In genomic region chr11:65873280-65874156, GRCh38 we compare ENCODE assay signal across 8 cellular contexts. TPM values are rescaled to one million over a fixed set of nuclear protein-coding genes. Genes with fewer than 3 reads are reported as not detected.
DNase-seq lines count a peak whose midpoint lies in the region; ATAC-seq and TF ChIP-seq lines count a peak whose summit lies in the region.

No MANE protein-coding gene starts in this region.

- H3K4me1 ChIP-seq in SK-N-SH (ENCODE audit: control insufficient read depth in 1 of 2, insufficient read depth in 2 of 2, low read depth in 1 of 2, low read length in 1 of 2) (peaks cover 19 to 23% of the 10 kb centered on the region in 2 experiments; a peak in 3 of 4 replicates), osteoblast (ENCODE audit: insufficient read depth, low read length) (peaks cover 20% of the 10 kb centered on the region), thymus (ENCODE audit: control insufficient read depth, insufficient read depth, low read length) (peaks cover 10% of the 10 kb centered on the region)

- H3K4me3 Mint-ChIP-seq in activated naive CD4-positive, alpha-beta T cell treated with anti-CD3 and anti-CD28 coated beads, Interleukin-2, amount 50 U/mL, for 24 hours: peak overlapping the region; percentile 92

- H3K27ac Mint-ChIP-seq in activated naive CD4-positive, alpha-beta T cell treated with anti-CD3 and anti-CD28 coated beads, Interleukin-2, amount 50 U/mL, for 24 hours: peak overlapping the region; percentile 91

- no peaks in the 10 kb centered on the region for H4K20me1 ChIP-seq in SK-N-SH (ENCODE audit: insufficient read depth)
- H4K20me1 ChIP-seq in osteoblast (ENCODE audit: insufficient read depth, low read length): peaks cover 11% of the 10 kb centered on the region

- H2AFZ ChIP-seq in SK-N-SH (ENCODE audit: low read depth) (peak overlapping the region; percentile 77; the same call in 1 of the 2 replicates), osteoblast (ENCODE audit: low read length) (peak overlapping the region; percentile 72)

- H3K9me3 ChIP-seq in SK-N-SH: no peaks in the 10 kb centered on the region
- H3K9me3 ChIP-seq in osteoblast (ENCODE audit: low read depth, low read length): no peaks in the 10 kb centered on the region
- no peaks in the 10 kb centered on the region for H3K9me3 ChIP-seq in thymus (ENCODE audit: control insufficient read depth)

- TF ChIP-seq CTCF in GM06990 (IDR thresholded peaks at IDR 0.05; ENCODE audit: insufficient read depth, low read length, poor library complexity, severe bottlenecking) (no peak), SK-N-SH (IDR thresholded peaks at IDR 0.05) (no peak), osteoblast (IDR thresholded peaks at IDR 0.05; ENCODE audit: extremely low read depth, low read depth, low read length) (no peak)

- TF ChIP-seq RAD21 in SK-N-SH (IDR thresholded peaks at IDR 0.05; ENCODE audit: low read length): no peak

- peaks cover 23% of the 10 kb centered on the region for H3K4me1 Mint-ChIP-seq in activated naive CD4-positive, alpha-beta T cell treated with anti-CD3 and anti-CD28 coated beads, Interleukin-2, amount 50 U/mL, for 24 hours

- H3K27me3 Mint-ChIP-seq in activated naive CD4-positive, alpha-beta T cell treated with anti-CD3 and anti-CD28 coated beads, Interleukin-2, amount 50 U/mL, for 24 hours: no peaks in the 10 kb centered on the region

- H3K36me3 Mint-ChIP-seq in activated naive CD4-positive, alpha-beta T cell treated with anti-CD3 and anti-CD28 coated beads, Interleukin-2, amount 50 U/mL, for 24 hours: no peaks in the 10 kb centered on the region

- peaks cover 29% of the 10 kb centered on the region for H3K79me2 ChIP-seq in SK-N-SH (ENCODE audit: insufficient read depth)
- H3K79me2 ChIP-seq in osteoblast (ENCODE audit: insufficient read depth, low read length): peaks cover 37% of the 10 kb centered on the region

- POLR2A ChIA-PET in SK-N-SH (lab: Yijun Ruan, JAX): interaction anchor here (0.5 to 1.2 kb wide), 5 partner anchors 8 to 17 kb away, joined by 3 to 7 read pairs (median 3); partner anchors contain the start of genes CCDC85B and FIBP

- peak overlapping the region; percentile 77 to 93 for H3K27ac ChIP-seq in SK-N-SH (ENCODE audit: low read depth in 2 of 2, low read length in 1 of 2)
- peak overlapping the region; percentile 80 for H3K27ac ChIP-seq in osteoblast (ENCODE audit: low read depth, low read length)
- peak overlapping the region; percentile 61 for H3K27ac ChIP-seq in thymus (ENCODE audit: low read depth)

- H3K9ac ChIP-seq in SK-N-SH: peak overlapping the region; percentile 70

- DNase-seq in GM06990 (ENCODE audit: extremely low read depth, insufficient read length) (peak; percentile 92), NCI-H1092 treated with DMSO at 0.1 percent for 48 hours (lab: John Stamatoyannopoulos, UW) (peak; percentile 82), SK-N-SH (peak; percentile 98), globus pallidus (ENCODE audit: low spot score) (peak; percentile 90), osteoblast (ENCODE audit: insufficient read length, low spot score, missing footprints) (peak; percentile 99)

- H3K36me3 ChIP-seq in GM06990 (ENCODE audit: control insufficient read depth, insufficient read depth, low read length): no peaks in the 10 kb centered on the region
- peaks cover 16 to 24% of the 10 kb centered on the region in 2 experiments for H3K36me3 ChIP-seq in SK-N-SH (replicated peaks in 1 of 2; ENCODE audit: control insufficient read depth in 1 of 2, insufficient read depth in 2 of 2, low read length in 1 of 2)
- H3K36me3 ChIP-seq in osteoblast (ENCODE audit: insufficient read depth, low read length): peaks cover 27% of the 10 kb centered on the region
- H3K36me3 ChIP-seq in thymus (ENCODE audit: control insufficient read depth, insufficient read depth): no peaks in the 10 kb centered on the region

- H3K4me3 ChIP-seq in GM06990 (replicated peaks; ENCODE audit: low read depth, low read length) (peak overlapping the region; percentile 64), SK-N-SH (ENCODE audit: low read depth in 2 of 2, low read length in 1 of 2) (peak overlapping the region; percentile 54 to 73), osteoblast (ENCODE audit: insufficient read depth, low read length) (peak overlapping the region; percentile 81), thymus (ENCODE audit: low read length) (peak overlapping the region; percentile 62)

- CTCF ChIA-PET in SK-N-SH (lab: Yijun Ruan, JAX): interaction anchor here (0.6 to 18.4 kb wide), 4 partner anchors 12 to 457 kb away, joined by 3 to 374 read pairs (median 46); partner anchors contain the start of genes CCDC85B, CTSW, FIBP and MUS81

- H3K4me2 ChIP-seq in SK-N-SH (peak overlapping the region; percentile 97), osteoblast (ENCODE audit: insufficient read depth, low read length) (peak overlapping the region; percentile 94)

- H3K27me3 ChIP-seq in GM06990 (replicated peaks; ENCODE audit: control insufficient read depth, insufficient read depth, low read length) (no peaks in the 10 kb centered on the region), SK-N-SH (ENCODE audit: insufficient read depth) (no peaks in the 10 kb centered on the region), osteoblast (ENCODE audit: insufficient read depth, low read length) (no peaks in the 10 kb centered on the region), thymus (ENCODE audit: control insufficient read depth, insufficient read depth) (peaks cover 11% of the 10 kb centered on the region)

- TF ChIP-seq EP300 in SK-N-SH (IDR thresholded peaks at IDR 0.05; ENCODE audit: borderline replicate concordance in 1 of 2, low read depth in 1 of 2, low read length in 1 of 2): no peak

- H3K9me2 ChIP-seq in SK-N-SH: no peaks in the 10 kb centered on the region

- H3F3A ChIP-seq in SK-N-SH (replicated peaks; ENCODE audit: insufficient read depth): peaks cover 29% of the 10 kb centered on the region

- ATAC-seq in HG02588 (IDR thresholded peaks at IDR 0.05; ENCODE audit: unreplicated experiment): peak; percentile 80

- 25% methylated on average over 21 of the region's 55 CpGs for WGBS in SK-N-SH (ENCODE audit: low lambda C conversion rate)
- WGBS in thymus: 9% methylated on average over 55 of the region's 55 CpGs

- no peaks in the 10 kb centered on the region for H3K9me3 Mint-ChIP-seq in activated naive CD4-positive, alpha-beta T cell treated with anti-CD3 and anti-CD28 coated beads, Interleukin-2, amount 50 U/mL, for 24 hours

TF ChIP-seq in SK-N-SH, 30 proteins besides CTCF, POLR2A, EP300 and RAD21 (continues in another document):
- TF ChIP-seq GABPA (IDR thresholded peaks at IDR 0.05; ENCODE audit: low read depth) (peak; percentile 64), GATA2 (CRISPR knock-in tag; IDR thresholded peaks at IDR 0.05) (no peak), FOXJ3 (CRISPR knock-in tag; IDR thresholded peaks at IDR 0.05) (no peak), RXRA (IDR thresholded peaks at IDR 0.05; ENCODE audit: borderline replicate concordance, low read depth) (peak; percentile 44; the same call in 1 of the 2 replicates), FOSL2 (IDR thresholded peaks at IDR 0.05; ENCODE audit: borderline replicate concordance, low read depth) (no peak), NRF1 (IDR thresholded peaks at IDR 0.05; ENCODE audit: low read depth, low read length) (no peak), TCF12 (IDR thresholded peaks at IDR 0.05) (no peak), POLR2AphosphoS5 (IDR thresholded peaks at IDR 0.05; ENCODE audit: low read depth, low read length) (peak; percentile 75), JUND (IDR thresholded peaks at IDR 0.05) (no peak), PBX3 (IDR thresholded peaks at IDR 0.05) (peak; percentile 26; the same call in 1 of the 2 replicates), CHD2 (IDR thresholded peaks at IDR 0.05; ENCODE audit: low read length, partially characterized antibody) (peak; percentile 59)

RNA-seq across cellular contexts. Expression of gene EFEMP2, which starts 0.9 kb away (rescaled TPM):
- polyA plus RNA-seq in SK-N-SH (2012; rRNA removed): 194 and 203 TPM in 2 replicates
- polyA plus RNA-seq in SK-N-SH (2012; cell fraction: cytosol; rRNA removed): 81.0 and 118 TPM in 2 replicates
- 444 and 585 TPM in 2 replicates for polyA plus RNA-seq in SK-N-SH (2012; cell fraction: nucleus; rRNA removed)
- 81.6 and 94.8 TPM in 2 replicates for total RNA-seq in osteoblast
- polyA plus RNA-seq in thymus: 41.8 TPM

RNA-seq across cellular contexts. Expression of gene CTSW, which starts 6.1 kb away (rescaled TPM):
- 0.49 and 0.68 TPM in 2 replicates for polyA plus RNA-seq in SK-N-SH (2012; rRNA removed)
- polyA plus RNA-seq in SK-N-SH (2012; cell fraction: cytosol; rRNA removed): 0.22 and 0.29 TPM in 2 replicates
- 0.59 and 0.62 TPM in 2 replicates for polyA plus RNA-seq in SK-N-SH (2012; cell fraction: nucleus; rRNA removed)
- total RNA-seq in osteoblast: not detected in 2 replicates
- 4.2 TPM for polyA plus RNA-seq in thymus

RNA-seq across cellular contexts. Expression of gene MUS81, which starts 13.3 kb away (rescaled TPM):
- polyA plus RNA-seq in SK-N-SH (2012; rRNA removed): 39.7 and 58.2 TPM in 2 replicates
- 20.4 and 26.8 TPM in 2 replicates for polyA plus RNA-seq in SK-N-SH (2012; cell fraction: cytosol; rRNA removed)
- polyA plus RNA-seq in SK-N-SH (2012; cell fraction: nucleus; rRNA removed): 309 and 491 TPM in 2 replicates
- 50.1 and 53.6 TPM in 2 replicates for total RNA-seq in osteoblast
- 127 TPM for polyA plus RNA-seq in thymus

RNA-seq across cellular contexts. Expression of gene FIBP, which starts 14.8 kb away (rescaled TPM):
- 159 and 190 TPM in 2 replicates for polyA plus RNA-seq in SK-N-SH (2012; rRNA removed)
- polyA plus RNA-seq in SK-N-SH (2012; cell fraction: cytosol; rRNA removed): 120 and 135 TPM in 2 replicates
- polyA plus RNA-seq in SK-N-SH (2012; cell fraction: nucleus; rRNA removed): 194 and 217 TPM in 2 replicates
- total RNA-seq in osteoblast: 129 and 151 TPM in 2 replicates
- 70.9 TPM for polyA plus RNA-seq in thymus

RNA-seq across cellular contexts. Expression of gene CFL1, which starts 15.5 kb away (rescaled TPM):
- polyA plus RNA-seq in SK-N-SH (2012; rRNA removed) (2,761 and 4,252 TPM in 2 replicates), thymus (673 TPM)
- 2,515 and 2,544 TPM in 2 replicates for polyA plus RNA-seq in SK-N-SH (2012; cell fraction: cytosol; rRNA removed)
- polyA plus RNA-seq in SK-N-SH (2012; cell fraction: nucleus; rRNA removed): 1,901 and 2,978 TPM in 2 replicates
- total RNA-seq in osteoblast: 607 and 704 TPM in 2 replicates

Comparison
In these comparisons a context has a peak if more than half of its experiments do, and no peak if none do; other contexts are left out.
1. Peak in every context shown above with its lines: DNase-seq, ATAC-seq, H3K4me3 ChIP-seq and H3K27ac ChIP-seq.